8 cellular contexts compared by ENCODE assay signal in genomic region chr21:34614693-34615486, GRCh38. TPM values are rescaled to one million over a fixed set of nuclear protein-coding genes. Genes with fewer than 3 reads are reported as not detected.
DNase-seq lines count a peak whose midpoint lies in the region; ATAC-seq lines count a peak whose summit lies in the region.

Gene RCAN1, minus strand, starts transcription at chr21:34615113. Its CDS starts 102 bp downstream, at chr21:34615011.

- no peaks in the 10 kb centered on the region for H3K9me3 Mint-ChIP-seq in effector memory CD8-positive, alpha-beta T cell

- peaks cover 21 to 23% of the 10 kb centered on the region in 2 donors for H3K4me1 Mint-ChIP-seq in effector memory CD8-positive, alpha-beta T cell (ENCODE audit: low read depth in 2 of 2)

- H3K27ac Mint-ChIP-seq in effector memory CD8-positive, alpha-beta T cell, result peak within 1 kb of the TSS; percentile 81 to 93

- ATAC-seq in GM21360 (IDR thresholded peaks at IDR 0.05; ENCODE audit: unreplicated experiment), result peak; percentile 94
- peak; percentile 95 for ATAC-seq in effector memory CD8-positive, alpha-beta T cell (replicated peaks)

- no peaks in the 10 kb centered on the region for H3K27me3 Mint-ChIP-seq in effector memory CD8-positive, alpha-beta T cell

- DNase-seq in COLO829 (ENCODE audit: low spot score), result peak; percentile 94
- DNase-seq in HT-29 (ENCODE audit: low spot score), result peak; percentile 83
- peak; percentile 96 for DNase-seq in NOMO-1 treated with DMSO at 0.1 percent for 48 hours (lab: John Stamatoyannopoulos, UW; ENCODE audit: unreplicated experiment)
- DNase-seq in activated CD8-positive, alpha-beta memory T cell treated with anti-CD3 and anti-CD28 coated beads for 48 hours (ENCODE audit: low read depth in 2 of 3, low spot score in 2 of 3), result peak; percentile 59 to 72 (median 61)
- DNase-seq in effector memory CD8-positive, alpha-beta T cell, result peak; percentile 79 to 81 (median 80)
- peak; percentile 98 for DNase-seq in medulla oblongata (ENCODE audit: extremely low spot score)
- peak; percentile 73 to 74 (median 74) for DNase-seq in stimulated activated CD4-positive, alpha-beta T cell treated with anti-CD3 and anti-CD28 coated beads, TNF-alpha, amount 100 ng/mL, for 48 hours (ENCODE audit: low read depth in 3 of 3)

- H3K36me3 Mint-ChIP-seq in effector memory CD8-positive, alpha-beta T cell (ENCODE audit: insufficient read depth), result no peaks in the 10 kb centered on the region

- peak within 1 kb of the TSS; percentile 86 to 88 for H3K4me3 Mint-ChIP-seq in effector memory CD8-positive, alpha-beta T cell

RNA-seq across cellular contexts. Expression of gene RCAN1, which starts in this region (rescaled TPM):
- 6.9 and 8.3 TPM in 2 replicates for total RNA-seq in HT-29 (2014; rRNA removed; shearing (Covaris generic))

Comparison
In these comparisons a context has a peak if more than half of its experiments do, and no peak if none do; other contexts are left out.
1. Peak in every context shown above with its lines: DNase-seq and ATAC-seq.